ENCODE assay signal across 18 cellular contexts in genomic region chr13:32135655-32136054, GRCh38.
A peak's percentile ranks its signal among the peaks of the same experiment; 100 is the strongest.
DNase-seq lines count a peak whose midpoint lies in the region; ATAC-seq, FAIRE-seq and TF ChIP-seq lines count a peak whose summit lies in the region.
"Had no signal": no experiment of that assay in that cellular context is flagged by ENCODE, and none has a peak within 500 bp of the region (broad histone marks: within the 10 kb centered on the region; RNA-seq: fewer than 3 reads in every experiment).

No MANE protein-coding gene starts in this region.

- POLR2A ChIA-PET in BJ (lab: Charles Lee), result interaction anchor here (0.6 kb wide), 1 partner anchor 89 kb away, joined by 5 read pairs; no protein-coding TSS in a partner anchor

- no peaks in the 10 kb centered on the region for H3K27me3 ChIP-seq in BJ (ENCODE audit: control insufficient read depth, insufficient read depth, low read length)
- no peaks in the 10 kb centered on the region for H3K27me3 ChIP-seq in bronchial epithelial cell (ENCODE audit: control insufficient read depth, insufficient read depth, low read length)
- H3K27me3 ChIP-seq: BE2C, transverse colon had no signal

- FAIRE-seq in bronchial epithelial cell (lab: Jason Lieb, UNC), result no peak

- no peak for ATAC-seq in GM21576 (IDR thresholded peaks at IDR 0.05; ENCODE audit: unreplicated experiment)
- ATAC-seq: left colon, psoas muscle had no signal

- H3K27me3 Mint-ChIP-seq in activated T-helper 1 cell treated with anti-CD3 and anti-CD28 coated beads, Interleukin-12 subunit alpha, Interleukin-12 subunit beta, Interleukin-2, Interleukin-4 antibody, amounts not matched to agents 30 ng/mL and 10 ng/mL and 1 ng/mL, durations not matched to agents 14 hours and 24 hours and 36 hours (ENCODE audit: insufficient read depth), result no peaks in the 10 kb centered on the region

- no peak overlapping the region for H3K4me3 ChIP-seq in BJ (ENCODE audit: low read depth, low read length)
- H3K4me3 ChIP-seq in bronchial epithelial cell (ENCODE audit: low read depth, low read length), result no peak overlapping the region
- H3K4me3 ChIP-seq: PC-9, psoas muscle, transverse colon had no signal

- H3K36me3 ChIP-seq in BJ (ENCODE audit: control insufficient read depth, insufficient read depth, low read length) (peaks cover 5% of the 10 kb centered on the region; the same call in 1 of the 2 replicates), bronchial epithelial cell (ENCODE audit: control insufficient read depth, insufficient read depth, low read length) (no peaks in the 10 kb centered on the region)
- H3K36me3 ChIP-seq: transverse colon had no signal

- H3K9me3 Mint-ChIP-seq in activated T-helper 1 cell treated with anti-CD3 and anti-CD28 coated beads, Interleukin-12 subunit alpha, Interleukin-12 subunit beta, Interleukin-2, Interleukin-4 antibody, amounts not matched to agents 30 ng/mL and 10 ng/mL and 1 ng/mL, durations not matched to agents 14 hours and 24 hours and 36 hours, result no peaks in the 10 kb centered on the region
- H3K9me3 Mint-ChIP-seq: central memory CD8-positive, alpha-beta T cell had no signal

- H3K4me3 Mint-ChIP-seq in activated T-helper 1 cell treated with anti-CD3 and anti-CD28 coated beads, Interleukin-12 subunit alpha, Interleukin-12 subunit beta, Interleukin-2, Interleukin-4 antibody, amounts not matched to agents 30 ng/mL and 10 ng/mL and 1 ng/mL, durations not matched to agents 14 hours and 24 hours and 36 hours, result no peak overlapping the region
- H3K4me3 Mint-ChIP-seq: central memory CD8-positive, alpha-beta T cell had no signal

- CTCF ChIA-PET in BJ (lab: Yijun Ruan, JAX), result interaction anchor here (0.7 kb wide), 1 partner anchor 1489 kb away, joined by 6 read pairs; no protein-coding TSS in a partner anchor

- DNase-seq in BJ (ENCODE audit: low read depth), result peak; percentile 67
- peak; percentile 56 for DNase-seq in HT1080 (ENCODE audit: low read depth)
- DNase-seq in bronchial epithelial cell (ENCODE audit: low read depth), result peak; percentile 31
- peak; percentile 42 for DNase-seq in non-pigmented ciliary epithelial cell (ENCODE audit: low read depth)
- no peak for DNase-seq in HUDEP-2 (lab: John Stamatoyannopoulos, UW; ENCODE audit: unreplicated experiment in 76 of 76)
- DNase-seq in NCI-H524 (lab: John Stamatoyannopoulos, UW), result no peak
- DNase-seq in activated T-helper 1 cell treated with anti-CD3 and anti-CD28 coated beads, Interleukin-12 subunit alpha, Interleukin-12 subunit beta, Interleukin-2, Interleukin-4 antibody, amounts not matched to agents 30 ng/mL and 10 ng/mL and 1 ng/mL, durations not matched to agents 14 hours and 24 hours and 36 hours (ENCODE audit: low spot score), result no peak
- DNase-seq: activated CD8-positive, alpha-beta memory T cell treated with anti-CD3 and anti-CD28 coated beads, Interleukin-2, amount 50 U/mL, for 4 hours; activated naive CD4-positive, alpha-beta T cell treated with anti-CD3 and anti-CD28 coated beads, Interleukin-2, amount 50 U/mL, for 16 hours; BE2C; left colon; NCI-H1930; NCI-H526 treated with DMSO at 0.1 percent for 48 hours; PC-9; psoas muscle; transverse colon had no signal

- H3K36me3 Mint-ChIP-seq in activated T-helper 1 cell treated with anti-CD3 and anti-CD28 coated beads, Interleukin-12 subunit alpha, Interleukin-12 subunit beta, Interleukin-2, Interleukin-4 antibody, amounts not matched to agents 30 ng/mL and 10 ng/mL and 1 ng/mL, durations not matched to agents 14 hours and 24 hours and 36 hours (ENCODE audit: low read depth), result no peaks in the 10 kb centered on the region

- TF ChIP-seq CTCF in BJ (IDR thresholded peaks at IDR 0.05; ENCODE audit: insufficient read depth, low read depth, low read length), result no peak
- TF ChIP-seq CTCF in bronchial epithelial cell (IDR thresholded peaks at IDR 0.05; ENCODE audit: insufficient read depth, low read length, severe bottlenecking), result no peak

- intact Hi-C loops in activated T-helper 1 cell treated with anti-CD3 and anti-CD28 coated beads, Interleukin-12 subunit alpha, Interleukin-12 subunit beta, Interleukin-2, Interleukin-4 antibody, amounts not matched to agents 30 ng/mL and 10 ng/mL and 1 ng/mL, durations not matched to agents 14 hours and 24 hours and 36 hours (cut with micrococcal nuclease), result no loop called here

- no peak overlapping the region for H3K27ac Mint-ChIP-seq in activated T-helper 1 cell treated with anti-CD3 and anti-CD28 coated beads, Interleukin-12 subunit alpha, Interleukin-12 subunit beta, Interleukin-2, Interleukin-4 antibody, amounts not matched to agents 30 ng/mL and 10 ng/mL and 1 ng/mL, durations not matched to agents 14 hours and 24 hours and 36 hours

- no peaks in the 10 kb centered on the region for H3K4me1 Mint-ChIP-seq in activated T-helper 1 cell treated with anti-CD3 and anti-CD28 coated beads, Interleukin-12 subunit alpha, Interleukin-12 subunit beta, Interleukin-2, Interleukin-4 antibody, amounts not matched to agents 30 ng/mL and 10 ng/mL and 1 ng/mL, durations not matched to agents 14 hours and 24 hours and 36 hours (ENCODE audit: low read depth)
- H3K4me1 Mint-ChIP-seq: central memory CD8-positive, alpha-beta T cell had no signal

Comparison
In these comparisons a context has a peak if more than half of its experiments do, and no peak if none do; other contexts are left out.
1. DNase-seq: peak in BJ (single experiment), HT1080 (single experiment), bronchial epithelial cell (single experiment) and non-pigmented ciliary epithelial cell (single experiment); none in HUDEP-2 (0 of 76), NCI-H524 (0 of 2) and activated T-helper 1 cell treated with anti-CD3 and anti-CD28 coated beads, Interleukin-12 subunit alpha, Interleukin-12 subunit beta, Interleukin-2, Interleukin-4 antibody, amounts not matched to agents 30 ng/mL and 10 ng/mL and 1 ng/mL, durations not matched to agents 14 hours and 24 hours and 36 hours (single experiment).